8 cellular contexts compared by ENCODE assay signal in the genomic region with DNA sequence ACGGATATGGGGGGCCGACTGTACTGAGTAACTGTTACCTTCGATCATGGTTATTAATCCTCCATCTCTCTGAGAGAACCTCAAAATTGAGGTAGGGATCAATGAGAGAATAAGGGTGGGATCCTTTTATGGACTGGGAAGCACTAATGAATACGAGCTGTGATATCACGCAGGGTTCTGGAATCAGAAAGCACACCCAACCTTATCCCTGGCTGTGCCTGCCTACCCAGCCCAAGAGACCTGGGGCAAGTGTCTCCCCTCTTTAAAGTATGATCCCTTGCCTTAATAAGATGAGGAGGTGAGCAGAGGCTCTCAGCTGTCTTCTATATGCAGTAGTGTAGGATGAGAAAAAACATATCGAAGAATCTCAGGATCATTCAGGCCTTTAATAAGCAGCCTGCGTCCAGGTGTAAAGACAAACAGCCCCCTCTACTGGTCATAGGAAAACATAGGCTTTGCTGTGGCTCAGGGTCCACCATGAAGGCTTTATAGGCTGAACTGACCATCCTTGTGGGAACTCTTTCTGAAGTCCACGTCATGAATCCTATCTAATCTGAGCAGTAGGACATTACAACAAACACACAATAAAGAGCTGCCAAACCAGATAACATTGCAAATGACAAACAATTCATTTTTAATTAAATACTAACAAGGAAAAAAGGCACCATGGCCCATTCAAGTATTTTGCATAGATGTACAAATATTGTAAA. TPM values are rescaled to one million over a fixed set of nuclear protein-coding genes. Genes with fewer than 3 reads are reported as not detected.
DNase-seq lines count a peak whose midpoint lies in the region; ATAC-seq and TF ChIP-seq lines count a peak whose summit lies in the region.

No MANE protein-coding gene starts in this region.

- in situ Hi-C loops in GM13977 (cut with MboI; ENCODE audit: low pct_unique_long_range_greater_than_20kb, low sequenced_read_pairs, unreplicated experiment) = no loop called here
- in situ Hi-C loops in KBM-7 (cut with MboI; ENCODE audit: low pct_unique_long_range_greater_than_20kb, low sequenced_read_pairs) = no loop called here

- no peak overlapping the region for H3K27ac ChIP-seq in testis

- H3K9me3 ChIP-seq in testis = no peaks in the 10 kb centered on the region

- no peak for TF ChIP-seq POLR2A in testis (IDR thresholded peaks at IDR 0.05)

- no peak overlapping the region for H3K4me3 ChIP-seq in testis

- no peaks in the 10 kb centered on the region for H3K27me3 ChIP-seq in testis

- DNase-seq in AML-193 (lab: John Stamatoyannopoulos, UW) (peak; percentile 42 to 55), GM13977 (ENCODE audit: low spot score) (peak; percentile 76), KBM-7 (peak; percentile 54), RKO (ENCODE audit: low spot score) (peak; percentile 72), left lobe of liver (ENCODE audit: low spot score) (no peak), testis (peak; percentile 67)
- DNase-seq in central memory CD8-positive, alpha-beta T cell (ENCODE audit: low spot score in 2 of 2) = no peak
- no peak for DNase-seq in stimulated activated naive CD4-positive, alpha-beta T cell treated with Interleukin-2 at 50 U/mL for 16 hours (lab: John Stamatoyannopoulos, UW)

- H3K36me3 ChIP-seq in testis (ENCODE audit: low read depth, missing control alignments) = no peaks in the 10 kb centered on the region

- 70 to 73% methylated on average over 8 of the region's 8 CpGs for WGBS in testis, 2 donors

- no peaks in the 10 kb centered on the region for H3K4me1 ChIP-seq in testis

- TF ChIP-seq CTCF in GM13977 (IDR thresholded peaks at IDR 0.05; ENCODE audit: extremely low read depth, insufficient read depth, missing control alignments) (peak; percentile 76), testis (IDR thresholded peaks at IDR 0.05) (peak; percentile 32 to 72 (median 56))

- no peaks in the 10 kb centered on the region for H3K27me3 Mint-ChIP-seq in central memory CD8-positive, alpha-beta T cell

- no peak overlapping the region for H3K4me3 Mint-ChIP-seq in central memory CD8-positive, alpha-beta T cell

- no peaks in the 10 kb centered on the region for H3K9me3 Mint-ChIP-seq in central memory CD8-positive, alpha-beta T cell

- ATAC-seq in central memory CD8-positive, alpha-beta T cell (replicated peaks; ENCODE audit: extremely low read depth, poor library complexity, severe bottlenecking) = peak; percentile 36
- ATAC-seq in left lobe of liver = peak; percentile 42

- peaks cover 14% of the 10 kb centered on the region for H3K36me3 Mint-ChIP-seq in central memory CD8-positive, alpha-beta T cell (ENCODE audit: insufficient read depth)

- intact Hi-C loops in testis (cut with DNase I; ENCODE audit: low total_unique reads) = loop anchor here (10.0 kb wide), 1 partner anchor 152 kb away; no protein-coding TSS in a partner anchor

- no peaks in the 10 kb centered on the region for H3K4me1 Mint-ChIP-seq in central memory CD8-positive, alpha-beta T cell

- H3K27ac Mint-ChIP-seq in central memory CD8-positive, alpha-beta T cell (ENCODE audit: low read depth) = no peak overlapping the region

RNA-seq across cellular contexts. Expression of a gene that starts 16.8 kb away (rescaled TPM):
- total RNA-seq in left lobe of liver (not detected), testis (under 1 TPM in 1 of 2 donors, not detected in 1; 0.08 TPM)
- polyA plus RNA-seq in testis (ENCODE audit: insufficient read depth, low read depth, low replicate concordance) = 0.18 TPM

Comparison
In these comparisons a context has a peak if more than half of its experiments do, and no peak if none do; other contexts are left out.
1. DNase-seq: peak in AML-193 (2 of 2), GM13977 (single experiment), KBM-7 (single experiment), RKO (single experiment) and testis (single experiment); none in central memory CD8-positive, alpha-beta T cell (0 of 2), left lobe of liver (single experiment) and stimulated activated naive CD4-positive, alpha-beta T cell treated with Interleukin-2 at 50 U/mL for 16 hours (single experiment).